Comparison of ENCODE assay signal across 22 cellular contexts in genomic region chr11:27088353-27088752, GRCh38. TPM values are rescaled to one million over a fixed set of nuclear protein-coding genes. Genes with fewer than 3 reads are reported as not detected.
DNase-seq lines count a peak whose midpoint lies in the region; ATAC-seq and TF ChIP-seq lines count a peak whose summit lies in the region.
"Had no signal": no experiment of that assay in that cellular context is flagged by ENCODE, and none has a peak within 500 bp of the region (broad histone marks: within the 10 kb centered on the region; RNA-seq: fewer than 3 reads in every experiment).

No MANE protein-coding gene starts in this region.

- DNase-seq in DMS153 treated with DMSO at 0.1 percent for 48 hours (lab: John Stamatoyannopoulos, UW; ENCODE audit: unreplicated experiment), result peak; percentile 13
- peak; percentile 62 for DNase-seq in NCI-H1694 treated with DMSO at 0.1 percent for 48 hours (lab: John Stamatoyannopoulos, UW)
- DNase-seq in epithelial cell of prostate (ENCODE audit: low read depth, low spot score), result peak; percentile 40
- no peak for DNase-seq in stimulated activated CD4-positive, alpha-beta T cell treated with anti-CD3 and anti-CD28 coated beads, Interleukin-4, amount 100 ng/mL, for 24 hours
- DNase-seq in left colon, result no peak
- DNase-seq: activated CD8-positive, alpha-beta T cell treated with anti-CD3 and anti-CD28 coated beads for 36 hours; activated effector memory CD4-positive, alpha-beta T cell treated with anti-CD3 and anti-CD28 coated beads, Interleukin-2, amount 50 U/mL, for 16 hours; activated naive CD8-positive, alpha-beta T cell treated with anti-CD3 and anti-CD28 coated beads, Interleukin-2, amount 50 U/mL, for 24 hours; activated T-cell treated with anti-CD3 and anti-CD28 coated beads for 4 hours; brain microvascular endothelial cell; GF-D8; mucosa of descending colon; NCI-H187 treated with DMSO at 0.1 percent for 48 hours; stimulated activated naive CD4-positive, alpha-beta T cell; T1000 had no signal

- H3K27me3 Mint-ChIP-seq in nephron (ENCODE audit: low read depth), result peaks cover 5% of the 10 kb centered on the region
- H3K27me3 Mint-ChIP-seq: activated CD8-positive, alpha-beta T cell treated with anti-CD3 and anti-CD28 coated beads for 36 hours; activated naive CD8-positive, alpha-beta T cell treated with anti-CD3 and anti-CD28 coated beads, Interleukin-2, amount 50 U/mL, for 24 hours; progenitor cell of endocrine pancreas had no signal

- peak overlapping the region; percentile 36 for H3K27ac ChIP-seq in epithelial cell of prostate
- H3K27ac ChIP-seq: brain microvascular endothelial cell, coronary artery had no signal

- H3K9me3 Mint-ChIP-seq in nephron, result peaks cover 28% of the 10 kb centered on the region

- intact Hi-C loops in left colon (cut with DNase I, micrococcal nuclease), result no loop called here

- ATAC-seq in HG03159 (IDR thresholded peaks at IDR 0.05; ENCODE audit: unreplicated experiment) (no peak), HG02973 (IDR thresholded peaks at IDR 0.05; ENCODE audit: unreplicated experiment) (no peak), left colon (no peak)
- ATAC-seq: activated CD8-positive, alpha-beta T cell treated with anti-CD3 and anti-CD28 coated beads for 36 hours; activated naive CD8-positive, alpha-beta T cell treated with anti-CD3 and anti-CD28 coated beads, Interleukin-2, amount 50 U/mL, for 24 hours; K562; mucosa of descending colon had no signal

- H3K27ac Mint-ChIP-seq in nephron, result peak overlapping the region; percentile 72 to 93 (median 86)
- H3K27ac Mint-ChIP-seq: activated CD8-positive, alpha-beta T cell treated with anti-CD3 and anti-CD28 coated beads for 36 hours; activated naive CD8-positive, alpha-beta T cell treated with anti-CD3 and anti-CD28 coated beads, Interleukin-2, amount 50 U/mL, for 24 hours; progenitor cell of endocrine pancreas had no signal

- peaks cover 13% of the 10 kb centered on the region for H3K36me3 Mint-ChIP-seq in nephron (ENCODE audit: low read depth)

- no peak overlapping the region for H3K4me3 Mint-ChIP-seq in nephron
- H3K4me3 Mint-ChIP-seq: activated CD8-positive, alpha-beta T cell treated with anti-CD3 and anti-CD28 coated beads for 36 hours; activated naive CD8-positive, alpha-beta T cell treated with anti-CD3 and anti-CD28 coated beads, Interleukin-2, amount 50 U/mL, for 24 hours had no signal

- peaks cover 31% of the 10 kb centered on the region for H3K4me1 Mint-ChIP-seq in nephron
- H3K4me1 Mint-ChIP-seq: activated naive CD8-positive, alpha-beta T cell treated with anti-CD3 and anti-CD28 coated beads, Interleukin-2, amount 50 U/mL, for 24 hours had no signal

- TF ChIP-seq CTCF in nephron (IDR thresholded peaks at IDR 0.05; ENCODE audit: unreplicated experiment in 3 of 3), result no peak

RNA-seq across cellular contexts. Expression of gene BBOX1, which starts 47.7 kb away (rescaled TPM):
- total RNA-seq in left colon, result not detected
- total RNA-seq: activated CD8-positive, alpha-beta T cell treated with anti-CD3 and anti-CD28 coated beads for 36 hours; K562; mucosa of descending colon; NCI-H460; progenitor cell of endocrine pancreas had no signal

Comparison
In these comparisons a context has a peak if more than half of its experiments do, and no peak if none do; other contexts are left out.
1. DNase-seq: peak in DMS153 treated with DMSO at 0.1 percent for 48 hours (single experiment), NCI-H1694 treated with DMSO at 0.1 percent for 48 hours (single experiment) and epithelial cell of prostate (single experiment); none in stimulated activated CD4-positive, alpha-beta T cell treated with anti-CD3 and anti-CD28 coated beads, Interleukin-4, amount 100 ng/mL, for 24 hours (single experiment) and left colon (0 of 2).